Comparison of ENCODE assay signal across 8 cellular contexts in genomic region chr19:5340637-5341447, GRCh38. TPM values are rescaled to one million over a fixed set of nuclear protein-coding genes. Genes with fewer than 3 reads are reported as not detected.
DNase-seq lines count a peak whose midpoint lies in the region; ATAC-seq and TF ChIP-seq lines count a peak whose summit lies in the region.

PTPRS (minus strand) TSS chr19:5340812; CDS start chr19:5286140, 54,672 bp downstream.

- peak within 1 kb of the TSS; percentile 51 for H3K4me2 ChIP-seq in DOHH2 (ENCODE audit: low read length)

- no peaks in the 10 kb centered on the region for H3K79me2 ChIP-seq in DOHH2 (ENCODE audit: control insufficient read depth, low read length)

- H3K4me1 ChIP-seq in DOHH2 (ENCODE audit: control insufficient read depth, low read length) (peaks cover 28% of the 10 kb centered on the region), adipocyte (ENCODE audit: control insufficient read depth, insufficient read depth, low read length) (peaks cover under 1% of the 10 kb centered on the region), thoracic aorta (ENCODE audit: control insufficient read depth in 1 of 2, low read depth in 2 of 2) (peaks cover 10 to 21% of the 10 kb centered on the region in 2 donors)

- peak within 1 kb of the TSS; percentile 34 for H3K9ac ChIP-seq in adipocyte (ENCODE audit: low read length)

- no peaks in the 10 kb centered on the region for H3F3A ChIP-seq in DOHH2 (ENCODE audit: control insufficient read depth, insufficient read depth)

- DNase-seq in Jurkat, Clone E6-1 (ENCODE audit: low read depth, low spot score) = peak; percentile 47
- DNase-seq in SW 1271 (lab: John Stamatoyannopoulos, UW) (peak; percentile 20 to 78), adipocyte (ENCODE audit: low read depth) (peak; percentile 95), cardiac septum (ENCODE audit: low spot score) (peak; percentile 83), pons (ENCODE audit: low spot score) (peak; percentile 62), thoracic aorta (ENCODE audit: low spot score) (no peak)

- H3K4me3 ChIP-seq in DOHH2 (ENCODE audit: low read length) (peak within 1 kb of the TSS; percentile 56), adipocyte (ENCODE audit: low read length) (peak within 1 kb of the TSS; percentile 77), thoracic aorta (peak within 1 kb of the TSS; percentile 73)
- peak within 1 kb of the TSS; percentile 63 for H3K4me3 ChIP-seq in Jurkat, Clone E6-1 (ENCODE audit: low read length)

- intact Hi-C loops in cardiac septum (cut with DNase I) = loop anchor here (10.0 kb wide), 1 partner anchor 234 kb away; no protein-coding TSS in a partner anchor

- TF ChIP-seq CTCF in DOHH2 (IDR thresholded peaks at IDR 0.05; ENCODE audit: low read depth, low read length, poor library complexity, severe bottlenecking) (no peak), thoracic aorta (IDR thresholded peaks at IDR 0.05) (no peak)

- H3K27ac ChIP-seq in DOHH2 (ENCODE audit: low read depth, low read length) (no peak within 1 kb of the TSS), thoracic aorta (no peak within 1 kb of the TSS)

- H3K9me3 ChIP-seq in DOHH2 (ENCODE audit: control insufficient read depth, insufficient read depth, low read length) (no peaks in the 10 kb centered on the region), adipocyte (ENCODE audit: control insufficient read depth, low read length) (no peaks in the 10 kb centered on the region), thoracic aorta (no peaks in the 10 kb centered on the region)

- H3K36me3 ChIP-seq in DOHH2 (ENCODE audit: control insufficient read depth, low read length) = no peaks in the 10 kb centered on the region
- H3K36me3 ChIP-seq in adipocyte (ENCODE audit: control insufficient read depth, insufficient read depth, low read length, severe bottlenecking) = no peaks in the 10 kb centered on the region
- H3K36me3 ChIP-seq in thoracic aorta = no peaks in the 10 kb centered on the region

- H4K20me1 ChIP-seq in DOHH2 (ENCODE audit: control insufficient read depth, insufficient read depth, low read depth, low read length) = no peaks in the 10 kb centered on the region; the same call in 1 of the 2 replicates

- H3K27me3 ChIP-seq in DOHH2 (ENCODE audit: control insufficient read depth, low read length) (peaks cover 42% of the 10 kb centered on the region), adipocyte (replicated peaks; ENCODE audit: control insufficient read depth, insufficient read depth, low read length) (peaks cover 21% of the 10 kb centered on the region), thoracic aorta (replicated peaks; ENCODE audit: insufficient read depth) (peaks cover 19% of the 10 kb centered on the region)

- H3K9me2 ChIP-seq in DOHH2 (replicated peaks; ENCODE audit: control insufficient read depth, low read length) = no peaks in the 10 kb centered on the region

- ATAC-seq in thoracic aorta (ENCODE audit: insufficient number of reproducible peaks, low FRiP score, low read depth) (peak; percentile 53), GM21447 (IDR thresholded peaks at IDR 0.05; ENCODE audit: unreplicated experiment) (no peak)

RNA-seq across cellular contexts. Expression of gene PTPRS, which starts in this region (rescaled TPM):
- polyA plus RNA-seq in Jurkat, Clone E6-1 (2012; ENCODE audit: insufficient read depth, insufficient read length) = 47.6 TPM
- total RNA-seq in cardiac septum (37.5 TPM), thoracic aorta (100 to 1,000 TPM; 272 to 356 TPM)
